ENCODE assay signal across 8 cellular contexts in genomic region chr2:130342533-130343275, GRCh38. TPM values are rescaled to one million over a fixed set of nuclear protein-coding genes. Genes with fewer than 3 reads are reported as not detected.
DNase-seq lines count a peak whose midpoint lies in the region; ATAC-seq and TF ChIP-seq lines count a peak whose summit lies in the region.

Gene IMP4, plus strand, starts transcription at chr2:130342897. Its CDS starts 36 bp downstream, at chr2:130342933.

- TF ChIP-seq RAD21 in SK-N-SH (IDR thresholded peaks at IDR 0.05; ENCODE audit: low read length), result peak; percentile 21; the same call in 1 of the 2 replicates

- H3K36me3 Mint-ChIP-seq in HFFc6 (ENCODE audit: low read depth), result peaks cover 38% of the 10 kb centered on the region
- H3K36me3 Mint-ChIP-seq in activated naive CD4-positive, alpha-beta T cell treated with anti-CD3 and anti-CD28 coated beads, Interleukin-2, amount 50 U/mL, for 24 hours, result peaks cover 26% of the 10 kb centered on the region

- peak within 1 kb of the TSS; percentile 94 for H3K27ac Mint-ChIP-seq in HFFc6
- H3K27ac Mint-ChIP-seq in activated naive CD4-positive, alpha-beta T cell treated with anti-CD3 and anti-CD28 coated beads, Interleukin-2, amount 50 U/mL, for 24 hours, result peak within 1 kb of the TSS; percentile 99

- TF ChIP-seq EP300 in SK-N-SH (IDR thresholded peaks at IDR 0.05; ENCODE audit: borderline replicate concordance in 1 of 2, low read depth in 1 of 2, low read length in 1 of 2), result no peak

- H3K27ac ChIP-seq in SK-N-SH (ENCODE audit: low read depth in 2 of 2, low read length in 1 of 2) (peak within 1 kb of the TSS; percentile 94 to 97), thoracic aorta (peak within 1 kb of the TSS; percentile 90 to 95)

- DNase-seq in GM06990 (ENCODE audit: extremely low read depth, insufficient read length), result peak; percentile 94
- peak; percentile 100 for DNase-seq in HFFc6
- peak; percentile 100 for DNase-seq in NB4 (ENCODE audit: low read depth)
- DNase-seq in SK-N-SH, result peak; percentile 90
- peak; percentile 96 for DNase-seq in glomerular endothelial cell (ENCODE audit: extremely low read depth, low read depth, low spot score)
- peak; percentile 89 for DNase-seq in omental fat pad (ENCODE audit: low spot score)
- DNase-seq in thoracic aorta (ENCODE audit: low spot score), result peak; percentile 98

- H3K4me2 ChIP-seq in SK-N-SH, result peak within 1 kb of the TSS; percentile 97

- peaks cover 11% of the 10 kb centered on the region for H3F3A ChIP-seq in SK-N-SH (replicated peaks; ENCODE audit: insufficient read depth)

- peak within 1 kb of the TSS; percentile 91 for H3K9ac ChIP-seq in SK-N-SH

- H3K36me3 ChIP-seq in GM06990 (ENCODE audit: control insufficient read depth, insufficient read depth, low read length) (peaks cover 25% of the 10 kb centered on the region), SK-N-SH (replicated peaks in 1 of 2; ENCODE audit: control insufficient read depth in 1 of 2, insufficient read depth in 2 of 2, low read length in 1 of 2) (peaks cover 30 to 47% of the 10 kb centered on the region in 2 experiments), thoracic aorta (peaks cover 36% of the 10 kb centered on the region)

- peak within 1 kb of the TSS; percentile 90 for H2AFZ ChIP-seq in SK-N-SH (ENCODE audit: low read depth)

- no peaks in the 10 kb centered on the region for H3K9me3 Mint-ChIP-seq in HFFc6
- no peaks in the 10 kb centered on the region for H3K9me3 Mint-ChIP-seq in activated naive CD4-positive, alpha-beta T cell treated with anti-CD3 and anti-CD28 coated beads, Interleukin-2, amount 50 U/mL, for 24 hours

- no peaks in the 10 kb centered on the region for H3K27me3 ChIP-seq in GM06990 (replicated peaks; ENCODE audit: control insufficient read depth, insufficient read depth, low read length)
- no peaks in the 10 kb centered on the region for H3K27me3 ChIP-seq in SK-N-SH (ENCODE audit: insufficient read depth)
- no peaks in the 10 kb centered on the region for H3K27me3 ChIP-seq in thoracic aorta (replicated peaks; ENCODE audit: insufficient read depth)

- H3K4me1 Mint-ChIP-seq in HFFc6 (ENCODE audit: low read depth), result peaks cover 21% of the 10 kb centered on the region
- peaks cover 54% of the 10 kb centered on the region for H3K4me1 Mint-ChIP-seq in activated naive CD4-positive, alpha-beta T cell treated with anti-CD3 and anti-CD28 coated beads, Interleukin-2, amount 50 U/mL, for 24 hours

- H3K79me2 ChIP-seq in SK-N-SH (ENCODE audit: insufficient read depth), result peaks cover 20% of the 10 kb centered on the region

- H3K4me3 Mint-ChIP-seq in HFFc6, result peak within 1 kb of the TSS; percentile 99
- H3K4me3 Mint-ChIP-seq in activated naive CD4-positive, alpha-beta T cell treated with anti-CD3 and anti-CD28 coated beads, Interleukin-2, amount 50 U/mL, for 24 hours, result peak within 1 kb of the TSS; percentile 100

- H3K27me3 Mint-ChIP-seq in HFFc6 (ENCODE audit: insufficient read depth), result peaks cover 8% of the 10 kb centered on the region; the same call in 1 of the 2 replicates
- no peaks in the 10 kb centered on the region for H3K27me3 Mint-ChIP-seq in activated naive CD4-positive, alpha-beta T cell treated with anti-CD3 and anti-CD28 coated beads, Interleukin-2, amount 50 U/mL, for 24 hours

- POLR2A ChIA-PET in SK-N-SH (lab: Yijun Ruan, JAX), result interaction anchor here (1.6 to 4.8 kb wide), 6 partner anchors 12 to 413 kb away, joined by 10 to 38 read pairs (median 14); partner anchors contain the start of genes PTPN18 and SMPD4

- TF ChIP-seq CTCF in GM06990 (IDR thresholded peaks at IDR 0.05; ENCODE audit: insufficient read depth, low read length, poor library complexity, severe bottlenecking) (peak; percentile 48), HFFc6 (IDR thresholded peaks at IDR 0.05) (peak; percentile 67), NB4 (IDR thresholded peaks at IDR 0.05; ENCODE audit: low read depth, low read length) (peak; percentile 15), SK-N-SH (IDR thresholded peaks at IDR 0.05) (peak; percentile 43), omental fat pad (IDR thresholded peaks at IDR 0.05) (no peak), thoracic aorta (IDR thresholded peaks at IDR 0.05) (no peak)

- TF ChIP-seq POLR2A in NB4 (IDR thresholded peaks at IDR 0.05; ENCODE audit: extremely low read depth, insufficient read length), result peak; percentile 59

- CTCF ChIA-PET in SK-N-SH (lab: Yijun Ruan, JAX), result interaction anchor here (0.7 to 3.8 kb wide), 11 partner anchors 8 to 925 kb away, joined by 3 to 20 read pairs (median 4); partner anchors contain the start of genes MZT2B, PTPN18 and SMPD4

- H3K4me1 ChIP-seq in SK-N-SH (ENCODE audit: control insufficient read depth in 1 of 2, insufficient read depth in 2 of 2, low read depth in 1 of 2, low read length in 1 of 2), result peaks cover 11 to 17% of the 10 kb centered on the region in 2 experiments; a peak in 3 of 4 replicates
- H3K4me1 ChIP-seq in thoracic aorta (ENCODE audit: control insufficient read depth in 1 of 2, low read depth in 2 of 2), result peaks cover 7 to 16% of the 10 kb centered on the region in 2 donors

- H3K9me2 ChIP-seq in SK-N-SH, result no peaks in the 10 kb centered on the region

- H3K9me3 ChIP-seq in SK-N-SH, result no peaks in the 10 kb centered on the region
- H3K9me3 ChIP-seq in thoracic aorta, result no peaks in the 10 kb centered on the region

- ATAC-seq in omental fat pad (ENCODE audit: low FRiP score) (peak; percentile 98), thoracic aorta (ENCODE audit: insufficient number of reproducible peaks, low FRiP score, low read depth) (peak; percentile 99)

- H4K20me1 ChIP-seq in SK-N-SH (ENCODE audit: insufficient read depth), result peaks cover 9% of the 10 kb centered on the region; the same call in 1 of the 2 replicates

- H3K4me3 ChIP-seq in GM06990 (replicated peaks; ENCODE audit: low read depth, low read length) (peak within 1 kb of the TSS; percentile 79), NB4 (ENCODE audit: low read depth, low read length) (peak within 1 kb of the TSS; percentile 99), SK-N-SH (ENCODE audit: low read depth in 2 of 2, low read length in 1 of 2) (peak within 1 kb of the TSS; percentile 86 to 94), thoracic aorta (peak within 1 kb of the TSS; percentile 75)

- WGBS in SK-N-SH (ENCODE audit: low lambda C conversion rate), result under 1% methylated on average over 37 of the region's 60 CpGs

TF ChIP-seq in SK-N-SH, 30 proteins besides CTCF, POLR2A, EP300 and RAD21 (continues in another document):
- TF ChIP-seq RXRA (IDR thresholded peaks at IDR 0.05; ENCODE audit: borderline replicate concordance, low read depth) (no peak), FOXJ3 (CRISPR knock-in tag; IDR thresholded peaks at IDR 0.05) (no peak), SMC3 (IDR thresholded peaks at IDR 0.05; ENCODE audit: low read depth, low read length) (no peak), RFX5 (IDR thresholded peaks at IDR 0.05; ENCODE audit: low read length) (0 out of 2 replicates have a peak, but pooled peaks have one; percentile 28), RCOR1 (IDR thresholded peaks at IDR 0.05; ENCODE audit: low read length) (no peak), GATA2 (CRISPR knock-in tag; IDR thresholded peaks at IDR 0.05) (no peak), ELF1 (IDR thresholded peaks at IDR 0.05) (peak; percentile 99), USF1 (IDR thresholded peaks at IDR 0.05; ENCODE audit: borderline replicate concordance, low read depth) (peak; percentile 92), MXI1 (IDR thresholded peaks at IDR 0.05; ENCODE audit: low read depth, low read length) (peak; percentile 99), NFIC (IDR thresholded peaks at IDR 0.05; ENCODE audit: borderline replicate concordance) (no peak), ZBTB33 (IDR thresholded peaks at IDR 0.05; ENCODE audit: borderline replicate concordance, low read depth) (0 out of 2 replicates have a peak, but pooled peaks have one; percentile 49), FOSL2 (IDR thresholded peaks at IDR 0.05; ENCODE audit: borderline replicate concordance, low read depth) (no peak), USF2 (IDR thresholded peaks at IDR 0.05; ENCODE audit: borderline replicate concordance, low read depth, low read length) (peak; percentile 69), MEF2A (IDR thresholded peaks at IDR 0.05; ENCODE audit: borderline replicate concordance, low read depth) (no peak), JUND (IDR thresholded peaks at IDR 0.05) (no peak)

RNA-seq across cellular contexts. Expression of gene IMP4, which starts in this region (rescaled TPM):
- 100 to 1,000 TPM in 1 of 6 experiments, 10 to 100 TPM in 5; 79.9 to 103 (median 90.4) TPM for total RNA-seq in HFFc6 (2021; fragmentation: NEBNext Ultra II Directional; extraction: Animal tissue kit (Norgen Biotek cat#: 25700))
- 247 and 252 TPM in 2 replicates for polyA plus RNA-seq in SK-N-SH (2012; rRNA removed)
- 119 and 157 TPM in 2 replicates for polyA plus RNA-seq in SK-N-SH (2012; cell fraction: cytosol; rRNA removed)
- 491 and 516 TPM in 2 replicates for polyA plus RNA-seq in SK-N-SH (2012; cell fraction: nucleus; rRNA removed)
- 63.6 and 80.6 TPM in 2 replicates for total RNA-seq in glomerular endothelial cell
- total RNA-seq in omental fat pad, result 100 to 1,000 TPM; 102 to 221 (median 130) TPM
- total RNA-seq in thoracic aorta, result 100 to 1,000 TPM in 1 of 2 donors, 10 to 100 TPM in 1; 67.4 to 166 TPM

Comparison
In these comparisons a context has a peak if more than half of its experiments do, and no peak if none do; other contexts are left out.
1. Peak in every context shown above with its lines: DNase-seq, ATAC-seq, H3K4me3 ChIP-seq and H3K27ac ChIP-seq.
2. CTCF ChIP-seq: peak in GM06990 (single experiment), HFFc6 (single experiment), NB4 (single experiment) and SK-N-SH (single experiment); none in omental fat pad (0 of 3) and thoracic aorta (single experiment).